In the genomic region with DNA sequence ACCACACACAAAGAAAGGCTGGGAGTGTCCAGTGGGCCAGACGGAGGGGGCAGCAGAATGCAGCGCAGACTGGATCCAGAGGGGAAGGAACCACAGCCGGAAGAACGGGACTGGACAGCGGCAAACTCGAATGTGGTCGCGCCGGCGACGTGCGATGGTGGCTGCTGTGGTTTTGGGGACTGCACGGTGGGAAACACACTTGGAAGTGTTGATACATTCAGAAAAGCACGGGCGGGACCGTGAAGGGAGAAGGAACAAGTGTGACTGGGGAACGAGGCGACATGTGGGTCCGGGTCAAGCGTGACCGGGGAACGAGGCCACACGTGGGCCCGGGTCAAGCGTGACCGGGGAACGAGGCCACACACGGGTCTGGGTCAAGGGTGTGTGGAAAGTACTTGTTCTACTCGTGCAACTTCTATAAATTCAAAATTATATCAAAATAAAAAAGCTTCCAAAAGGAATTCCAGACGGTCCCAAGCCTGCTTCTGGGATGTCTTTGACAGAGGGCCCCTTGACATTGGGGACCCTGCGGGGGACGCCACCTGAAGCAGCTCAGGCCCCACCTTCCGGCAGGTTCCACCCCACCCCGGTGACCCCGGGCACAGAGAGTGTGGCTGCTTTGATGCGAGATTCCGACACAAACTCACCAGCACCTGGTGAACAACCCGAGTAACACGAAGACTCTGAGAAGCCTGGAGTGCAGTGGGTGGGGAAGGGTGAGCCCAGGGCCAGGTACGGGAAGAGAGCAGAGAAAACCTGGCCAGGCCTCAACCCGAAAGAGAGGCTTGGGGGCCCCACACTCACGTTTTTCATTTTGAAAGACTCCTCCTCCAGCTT, we compare ENCODE assay signal across 16 cellular contexts. TPM values are rescaled to one million over a fixed set of nuclear protein-coding genes. Genes with fewer than 3 reads are reported as not detected.
A peak's percentile ranks its signal among the peaks of the same experiment; 100 is the strongest.
DNase-seq lines count a peak whose midpoint lies in the region; ATAC-seq and TF ChIP-seq lines count a peak whose summit lies in the region.
"Had no signal": no experiment of that assay in that cellular context is flagged by ENCODE, and none has a peak within 500 bp of the region (broad histone marks: within the 10 kb centered on the region; RNA-seq: fewer than 3 reads in every experiment).

No MANE protein-coding gene starts in this region.

- ATAC-seq in stimulated activated naive CD8-positive, alpha-beta T cell treated with anti-CD3 and anti-CD28 coated beads, Interleukin-15, Interleukin-2, amounts not matched to agents 100 U/mL and 50 U/mL, for 24 hours = no peak
- peak; percentile 21 for ATAC-seq in foreskin keratinocyte
- no peak for ATAC-seq in natural killer cell

- H3K4me1 ChIP-seq in foreskin keratinocyte (no peaks in the 10 kb centered on the region), Caco-2 (no peaks in the 10 kb centered on the region)
- H3K4me1 ChIP-seq: pancreas had no signal

- POLR2A ChIA-PET in Caco-2 (lab: Charles Lee) = no interaction called here

- no peaks in the 10 kb centered on the region for H3K9me3 Mint-ChIP-seq in stimulated activated naive CD8-positive, alpha-beta T cell treated with anti-CD3 and anti-CD28 coated beads, Interleukin-15, Interleukin-2, amounts not matched to agents 100 ng/mL and 50 ng/mL, for 24 hours
- no peaks in the 10 kb centered on the region for H3K9me3 Mint-ChIP-seq in natural killer cell
- no peaks in the 10 kb centered on the region for H3K9me3 Mint-ChIP-seq in Caco-2 (ENCODE audit: unreplicated experiment)

- no peak overlapping the region for H3K27ac ChIP-seq in foreskin keratinocyte
- H3K27ac ChIP-seq: pancreas had no signal

- H3K9me3 ChIP-seq in Caco-2 = no peaks in the 10 kb centered on the region
- H3K9me3 ChIP-seq: pancreas, SK-N-SH had no signal

- TF ChIP-seq CTCF in foreskin keratinocyte (conservative IDR thresholded peaks at IDR 0.05) (no peak), natural killer cell (IDR thresholded peaks at IDR 0.05) (no peak), Caco-2 (IDR thresholded peaks at IDR 0.05; ENCODE audit: insufficient read depth in 1 of 2, low read depth in 1 of 2, low read length in 1 of 2, severe bottlenecking in 1 of 2, unreplicated experiment in 1 of 2) (no peak)

- DNase-seq in stimulated activated naive CD8-positive, alpha-beta T cell treated with anti-CD3 and anti-CD28 coated beads, Interleukin-15, Interleukin-2, amounts not matched to agents 100 U/mL and 50 U/mL, for 24 hours = no peak
- DNase-seq in foreskin keratinocyte (no peak), natural killer cell (no peak), Caco-2 (no peak), hippocampal formation (lab: John Stamatoyannopoulos, UW) (no peak), NCI-H510A treated with DMSO at 0.1 percent for 48 hours (lab: John Stamatoyannopoulos, UW) (no peak), GDM1 (lab: John Stamatoyannopoulos, UW) (no peak)
- DNase-seq: activated CD8-positive, alpha-beta memory T cell treated with anti-CD3 and anti-CD28 coated beads for 24 hours; Calu3; foreskin melanocyte; GF-D8; SK-N-SH; stimulated activated CD4-positive, alpha-beta T cell treated with anti-CD3 and anti-CD28 coated beads, Interleukin-12 subunit alpha, Interleukin-12 subunit beta, amount 100 ng/mL, for 4 hours had no signal

- H3K27me3 ChIP-seq in foreskin keratinocyte = no peaks in the 10 kb centered on the region
- H3K27me3 ChIP-seq in Caco-2 (replicated peaks; ENCODE audit: control insufficient read depth, insufficient read depth, low read length) = no peaks in the 10 kb centered on the region
- H3K27me3 ChIP-seq: pancreas had no signal

- H3K4me3 ChIP-seq in Caco-2 (ENCODE audit: low read depth, low read length) = no peak overlapping the region
- H3K4me3 ChIP-seq: pancreas had no signal

- H3K36me3 Mint-ChIP-seq in stimulated activated naive CD8-positive, alpha-beta T cell treated with anti-CD3 and anti-CD28 coated beads, Interleukin-15, Interleukin-2, amounts not matched to agents 100 ng/mL and 50 ng/mL, for 24 hours (ENCODE audit: low read depth) = peaks cover 16% of the 10 kb centered on the region
- H3K36me3 Mint-ChIP-seq in natural killer cell (no peaks in the 10 kb centered on the region), Caco-2 (ENCODE audit: insufficient read depth, unreplicated experiment) (no peaks in the 10 kb centered on the region)

- no TSS peak for BruUV-seq in Caco-2 (replicated peaks; lab: Mats Ljungman, UMichigan)

- H3K27ac Mint-ChIP-seq in stimulated activated naive CD8-positive, alpha-beta T cell treated with anti-CD3 and anti-CD28 coated beads, Interleukin-15, Interleukin-2, amounts not matched to agents 100 ng/mL and 50 ng/mL, for 24 hours = peak overlapping the region; percentile 23
- H3K27ac Mint-ChIP-seq in natural killer cell (peak overlapping the region; percentile 77), Caco-2 (ENCODE audit: unreplicated experiment) (no peak overlapping the region)

- no peaks in the 10 kb centered on the region for H3K36me3 ChIP-seq in Caco-2 (ENCODE audit: control insufficient read depth, insufficient read depth, low read length)
- H3K36me3 ChIP-seq: pancreas had no signal

- H3K27me3 Mint-ChIP-seq in stimulated activated naive CD8-positive, alpha-beta T cell treated with anti-CD3 and anti-CD28 coated beads, Interleukin-15, Interleukin-2, amounts not matched to agents 100 ng/mL and 50 ng/mL, for 24 hours = no peaks in the 10 kb centered on the region
- H3K27me3 Mint-ChIP-seq in natural killer cell (ENCODE audit: low read depth in 2 of 2) (no peaks in the 10 kb centered on the region), Caco-2 (ENCODE audit: insufficient read depth, unreplicated experiment) (peaks cover 2% of the 10 kb centered on the region)

- H3K4me3 Mint-ChIP-seq in stimulated activated naive CD8-positive, alpha-beta T cell treated with anti-CD3 and anti-CD28 coated beads, Interleukin-15, Interleukin-2, amounts not matched to agents 100 ng/mL and 50 ng/mL, for 24 hours = no peak overlapping the region
- H3K4me3 Mint-ChIP-seq in natural killer cell = no peak overlapping the region
- H3K4me3 Mint-ChIP-seq in Caco-2 (ENCODE audit: unreplicated experiment) = no peak overlapping the region

- intact Hi-C loops in natural killer cell (cut with micrococcal nuclease) (no loop called here), Caco-2 (cut with micrococcal nuclease; ENCODE audit: unreplicated experiment) (no loop called here)

- CTCF ChIA-PET in Caco-2 (lab: Charles Lee) = no interaction called here

- no peaks in the 10 kb centered on the region for H3K4me1 Mint-ChIP-seq in stimulated activated naive CD8-positive, alpha-beta T cell treated with anti-CD3 and anti-CD28 coated beads, Interleukin-15, Interleukin-2, amounts not matched to agents 100 ng/mL and 50 ng/mL, for 24 hours (ENCODE audit: low read depth)
- H3K4me1 Mint-ChIP-seq in natural killer cell (peaks cover 6 to 12% of the 10 kb centered on the region in 2 donors), Caco-2 (ENCODE audit: low read depth, unreplicated experiment) (no peaks in the 10 kb centered on the region)

RNA-seq across cellular contexts. Expression of gene C13orf46, which starts 25.1 kb away (rescaled TPM):
- not detected in 2 replicates for total RNA-seq in foreskin keratinocyte
- polyA plus RNA-seq in foreskin keratinocyte = 0.02 TPM in 1 of 2 replicates, not detected in the other
- 10 to 100 TPM; 21.1 to 23.9 (median 23.5) TPM for total RNA-seq in natural killer cell
- total RNA-seq in Caco-2 (2022) = not detected in 2 replicates
- total RNA-seq: NCI-H460 had no signal

Comparison
In these comparisons a context has a peak if more than half of its experiments do, and no peak if none do; other contexts are left out.
1. RNA of gene C13orf46, which starts 25.1 kb away (total RNA-seq): 21.1 to 23.9 TPM in natural killer cell; not detected in foreskin keratinocyte and not detected in Caco-2; every median in the first group is over 10 times any median in the second.